In the genomic region with DNA sequence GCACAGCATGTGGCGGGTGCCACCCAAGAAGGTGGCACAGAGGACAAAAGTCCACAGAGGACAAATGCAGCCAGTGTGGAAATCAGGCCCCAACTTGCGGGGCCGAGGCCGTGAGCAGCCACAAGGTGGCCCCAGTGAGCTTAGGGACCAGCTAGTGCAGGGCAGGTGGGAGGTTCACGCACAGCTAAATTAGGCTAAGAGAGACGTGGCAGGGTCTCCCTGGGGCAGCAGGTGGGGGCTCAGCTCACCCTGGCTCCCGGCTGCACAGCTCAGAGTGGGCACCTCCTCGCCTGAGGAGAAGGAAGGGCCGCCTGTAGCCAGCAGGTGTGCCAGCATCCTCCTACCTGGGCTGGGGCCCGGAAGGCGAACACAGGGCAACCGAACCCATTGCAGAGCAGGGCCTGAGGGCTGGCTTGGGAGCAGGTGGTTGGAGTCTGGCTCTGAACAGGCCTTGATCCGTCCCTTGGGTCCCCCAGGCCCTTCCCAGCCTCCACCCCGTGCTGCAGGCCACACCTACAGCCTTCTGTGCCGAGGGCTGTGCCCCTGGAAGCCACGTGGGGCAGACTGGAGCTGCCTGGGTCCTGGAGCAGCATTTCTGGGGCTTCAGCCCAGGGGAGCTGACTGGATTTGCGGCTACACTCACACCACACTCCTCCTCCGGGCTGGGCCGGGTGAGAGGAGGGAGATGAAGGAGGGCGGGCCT, we compare ENCODE assay signal across 8 cellular contexts. TPM values are rescaled to one million over a fixed set of nuclear protein-coding genes. Genes with fewer than 3 reads are reported as not detected.
DNase-seq lines count a peak whose midpoint lies in the region; ATAC-seq and TF ChIP-seq lines count a peak whose summit lies in the region.

No MANE protein-coding gene starts in this region.

- H3F3A ChIP-seq in MM.1S (ENCODE audit: insufficient read depth, low read length): no peaks in the 10 kb centered on the region
- H3F3A ChIP-seq in smooth muscle cell (ENCODE audit: low read depth): no peaks in the 10 kb centered on the region

- H3K36me3 Mint-ChIP-seq in activated naive CD8-positive, alpha-beta T cell treated with anti-CD3 and anti-CD28 coated beads, Interleukin-2, amount 10 ng/mL, durations not matched to agents 7 days and 5 days: peaks cover 3% of the 10 kb centered on the region

- peaks cover 10% of the 10 kb centered on the region for H3K9me3 Mint-ChIP-seq in activated naive CD8-positive, alpha-beta T cell treated with anti-CD3 and anti-CD28 coated beads, Interleukin-2, amount 10 ng/mL, durations not matched to agents 7 days and 5 days

- no peaks in the 10 kb centered on the region for H3K27me3 Mint-ChIP-seq in activated naive CD8-positive, alpha-beta T cell treated with anti-CD3 and anti-CD28 coated beads, Interleukin-2, amount 10 ng/mL, durations not matched to agents 7 days and 5 days

- H3K27ac Mint-ChIP-seq in activated naive CD8-positive, alpha-beta T cell treated with anti-CD3 and anti-CD28 coated beads, Interleukin-2, amount 10 ng/mL, durations not matched to agents 7 days and 5 days: peak overlapping the region; percentile 68

- H3K9me2 ChIP-seq in MM.1S (replicated peaks; ENCODE audit: insufficient read depth, low read length): no peaks in the 10 kb centered on the region

- no peaks in the 10 kb centered on the region for H3K9me3 ChIP-seq in MM.1S (replicated peaks; ENCODE audit: insufficient read depth, low read length)
- no peaks in the 10 kb centered on the region for H3K9me3 ChIP-seq in right cardiac atrium (ENCODE audit: control insufficient read depth, low read length)
- H3K9me3 ChIP-seq in smooth muscle cell (replicated peaks; ENCODE audit: low read depth): no peaks in the 10 kb centered on the region

- peak overlapping the region; percentile 37; the same call in 1 of the 2 replicates for H3K27ac ChIP-seq in MM.1S (ENCODE audit: low read length)
- no peak overlapping the region for H3K27ac ChIP-seq in right cardiac atrium (ENCODE audit: low read length)
- no peak overlapping the region for H3K27ac ChIP-seq in smooth muscle cell (ENCODE audit: low read depth)

- H2AFZ ChIP-seq in MM.1S (ENCODE audit: low read length): peak overlapping the region; percentile 99
- no peak overlapping the region for H2AFZ ChIP-seq in smooth muscle cell (ENCODE audit: low read depth)

- peak overlapping the region; percentile 53; the same call in 1 of the 2 replicates for H3K9ac ChIP-seq in MM.1S (ENCODE audit: low read length)
- H3K9ac ChIP-seq in smooth muscle cell (ENCODE audit: low read depth): no peak overlapping the region

- 28% methylated on average over 20 of the region's 20 CpGs for WGBS in right cardiac atrium
- 46% methylated on average over 20 of the region's 20 CpGs for WGBS in smooth muscle cell (ENCODE audit: low lambda C conversion rate)

- H3K4me2 ChIP-seq in MM.1S (ENCODE audit: low read depth, low read length) (peak overlapping the region; percentile 99), smooth muscle cell (no peak overlapping the region)

- peak; percentile 80 for DNase-seq in GM10266 (ENCODE audit: extremely low spot score)
- peak; percentile 85 for DNase-seq in MM.1S
- DNase-seq in T follicular helper cell (ENCODE audit: low read depth): peak; percentile 63
- DNase-seq in activated naive CD8-positive, alpha-beta T cell treated with anti-CD3 and anti-CD28 coated beads, Interleukin-2, amount 10 ng/mL, durations not matched to agents 7 days and 5 days: peak; percentile 87
- peak; percentile 78 to 93 (median 93) for DNase-seq in right cardiac atrium
- DNase-seq in smooth muscle cell (lab: John Stamatoyannopoulos, UW; ENCODE audit: unreplicated experiment): no peak
- no peak for DNase-seq in globus pallidus (ENCODE audit: low spot score)

- H3K36me3 ChIP-seq in MM.1S (replicated peaks; ENCODE audit: insufficient read depth, low read length) (no peaks in the 10 kb centered on the region), smooth muscle cell (ENCODE audit: low read depth) (no peaks in the 10 kb centered on the region)

- peaks cover 12% of the 10 kb centered on the region for H3K4me1 Mint-ChIP-seq in activated naive CD8-positive, alpha-beta T cell treated with anti-CD3 and anti-CD28 coated beads, Interleukin-2, amount 10 ng/mL, durations not matched to agents 7 days and 5 days

- H3K79me2 ChIP-seq in MM.1S (ENCODE audit: low read length): no peaks in the 10 kb centered on the region
- no peaks in the 10 kb centered on the region for H3K79me2 ChIP-seq in smooth muscle cell (ENCODE audit: low read depth)

- no peaks in the 10 kb centered on the region for H4K20me1 ChIP-seq in MM.1S (ENCODE audit: insufficient read depth, low read length)
- no peaks in the 10 kb centered on the region for H4K20me1 ChIP-seq in smooth muscle cell (ENCODE audit: low read depth)

- POLR2A ChIA-PET in activated naive CD8-positive, alpha-beta T cell treated with anti-CD3 and anti-CD28 coated beads, Interleukin-2, amount 10 ng/mL, durations not matched to agents 7 days and 5 days (lab: Charles Lee): interaction anchor here (0.7 to 1.0 kb wide), 3 partner anchors 50 to 331 kb away, joined by 4 to 6 read pairs (median 4); partner anchors contain the start of gene TBC1D22A

- no peak overlapping the region for H3K4me3 Mint-ChIP-seq in activated naive CD8-positive, alpha-beta T cell treated with anti-CD3 and anti-CD28 coated beads, Interleukin-2, amount 10 ng/mL, durations not matched to agents 7 days and 5 days

- peak; percentile 92 for ATAC-seq in activated naive CD8-positive, alpha-beta T cell treated with anti-CD3 and anti-CD28 coated beads, Interleukin-2, amount 10 ng/mL, durations not matched to agents 7 days and 5 days (ENCODE audit: low read depth)
- ATAC-seq in right cardiac atrium (peak; percentile 89 to 90), GM21576 (IDR thresholded peaks at IDR 0.05; ENCODE audit: unreplicated experiment) (no peak)

- H3K27me3 ChIP-seq in MM.1S (replicated peaks; ENCODE audit: insufficient read depth, low read length) (no peaks in the 10 kb centered on the region; the same call in 1 of the 2 replicates), right cardiac atrium (ENCODE audit: control insufficient read depth, insufficient read depth) (no peaks in the 10 kb centered on the region), smooth muscle cell (ENCODE audit: low read depth) (no peaks in the 10 kb centered on the region)

- H3K4me3 ChIP-seq in MM.1S (ENCODE audit: low read length): peak overlapping the region; percentile 54
- no peak overlapping the region for H3K4me3 ChIP-seq in right cardiac atrium (ENCODE audit: low read length)
- no peak overlapping the region for H3K4me3 ChIP-seq in smooth muscle cell

- peak; percentile 91 for TF ChIP-seq CTCF in GM10266 (IDR thresholded peaks at IDR 0.05; ENCODE audit: control insufficient read depth, insufficient read depth, low read depth, missing control alignments)
- peak; percentile 55 for TF ChIP-seq CTCF in MM.1S (IDR thresholded peaks at IDR 0.05; ENCODE audit: low read length)
- TF ChIP-seq CTCF in smooth muscle cell (IDR thresholded peaks at IDR 0.05; ENCODE audit: borderline replicate concordance, insufficient read depth, poor library complexity, severe bottlenecking): peak; percentile 65

- intact Hi-C loops in right cardiac atrium (cut with DNase I): loop anchor here in 2 of 4 donors (5.0 kb wide), 2 partner anchors 104 to 119 kb away; no protein-coding TSS in a partner anchor

- H3K4me1 ChIP-seq in MM.1S (ENCODE audit: low read length) (peaks cover 7% of the 10 kb centered on the region; the same call in 1 of the 2 replicates), right cardiac atrium (ENCODE audit: control insufficient read depth, insufficient read depth, low read length) (peaks cover 3% of the 10 kb centered on the region), smooth muscle cell (ENCODE audit: low read depth) (peaks cover 7% of the 10 kb centered on the region)

RNA-seq across cellular contexts. Expression of gene CELSR1, which starts 26.1 kb away (rescaled TPM):
- total RNA-seq in activated naive CD8-positive, alpha-beta T cell treated with anti-CD3 and anti-CD28 coated beads, Interleukin-2, amount 10 ng/mL, durations not matched to agents 7 days and 5 days: under 1 TPM; 0.31 to 0.33 TPM
- total RNA-seq in right cardiac atrium (1 to 10 TPM; 5.5 to 7.9 (median 6.5) TPM), smooth muscle cell (15.2 and 17.6 TPM in 2 replicates)
- polyA plus RNA-seq in right cardiac atrium (5.6 TPM), smooth muscle cell (3.6 and 12.3 TPM in 2 replicates)

RNA-seq across cellular contexts. Expression of gene GRAMD4, which starts 56.7 kb away (rescaled TPM):
- 10 to 100 TPM; 20.2 to 23.2 TPM for total RNA-seq in activated naive CD8-positive, alpha-beta T cell treated with anti-CD3 and anti-CD28 coated beads, Interleukin-2, amount 10 ng/mL, durations not matched to agents 7 days and 5 days
- total RNA-seq in right cardiac atrium (100 to 1,000 TPM in 1 of 4 donors, 10 to 100 TPM in 3; 74.3 to 106 (median 88.5) TPM), smooth muscle cell (7.5 and 16.6 TPM in 2 replicates)
- polyA plus RNA-seq in right cardiac atrium (31.6 TPM), smooth muscle cell (14.5 and 15.5 TPM in 2 replicates)

Comparison
In these comparisons a context has a peak if more than half of its experiments do, and no peak if none do; other contexts are left out.
1. DNase-seq: peak in GM10266 (single experiment), MM.1S (single experiment), T follicular helper cell (single experiment), activated naive CD8-positive, alpha-beta T cell treated with anti-CD3 and anti-CD28 coated beads, Interleukin-2, amount 10 ng/mL, durations not matched to agents 7 days and 5 days (single experiment) and right cardiac atrium (3 of 3); none in smooth muscle cell (single experiment) and globus pallidus (single experiment).
2. RNA of gene CELSR1, which starts 26.1 kb away (total RNA-seq): 15.2 to 17.6 TPM in smooth muscle cell and 5.5 to 7.9 TPM in right cardiac atrium; 0.31 to 0.33 TPM in activated naive CD8-positive, alpha-beta T cell treated with anti-CD3 and anti-CD28 coated beads, Interleukin-2, amount 10 ng/mL, durations not matched to agents 7 days and 5 days; every median in the first group is over 4 times any median in the second.
3. Peak in every context shown above with its lines, with median percentiles within 50 percentile points of each other: CTCF ChIP-seq.